ENCODE assay signal across 11 cellular contexts in the genomic region with DNA sequence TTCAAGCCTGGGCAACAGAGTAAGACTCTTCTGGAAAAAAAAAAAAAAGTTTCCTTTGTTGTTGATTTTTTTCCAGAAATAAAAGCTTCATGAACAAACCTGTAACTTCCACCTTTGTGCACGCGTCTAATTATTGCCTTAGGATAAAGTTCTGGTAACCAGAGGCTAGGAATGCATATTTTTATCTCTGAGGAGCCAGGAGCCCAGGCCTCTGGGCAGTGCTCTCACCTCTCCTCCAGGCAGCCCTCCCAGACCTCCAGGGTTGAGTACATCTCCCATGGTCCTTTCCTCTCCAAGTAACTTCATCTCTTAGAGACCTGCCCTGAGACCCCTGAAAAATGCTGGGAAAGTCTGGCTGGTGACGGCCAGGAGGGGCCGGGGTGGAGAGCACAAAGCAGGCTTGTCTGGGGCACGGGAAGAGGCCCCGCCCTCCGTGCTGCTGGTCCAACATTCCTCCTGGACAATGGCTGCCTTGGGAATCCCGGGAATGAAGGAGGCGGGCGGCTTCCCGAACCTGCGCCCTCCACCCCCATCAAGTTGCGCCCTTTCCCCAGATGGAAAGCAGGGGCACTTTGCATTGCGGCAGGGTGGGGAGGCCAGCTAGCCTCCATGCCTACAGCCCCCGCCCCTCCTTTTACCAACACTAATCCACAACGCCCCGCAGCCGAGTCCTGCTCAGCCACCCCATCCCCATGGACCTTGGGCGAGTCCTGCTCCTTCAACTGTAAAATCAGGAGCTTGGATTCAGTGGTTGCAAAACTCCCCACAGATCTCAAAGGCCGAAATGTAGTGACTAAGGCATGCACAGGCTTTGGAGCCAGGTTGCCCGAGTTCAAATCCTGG. TPM values are rescaled to one million over a fixed set of nuclear protein-coding genes. Genes with fewer than 3 reads are reported as not detected.
DNase-seq lines count a peak whose midpoint lies in the region; ATAC-seq and TF ChIP-seq lines count a peak whose summit lies in the region.
"Had no signal": no experiment of that assay in that cellular context is flagged by ENCODE, and none has a peak within 500 bp of the region (broad histone marks: within the 10 kb centered on the region; RNA-seq: fewer than 3 reads in every experiment).

No MANE protein-coding gene starts in this region.

- TF ChIP-seq CTCF in astrocyte of the spinal cord (IDR thresholded peaks at IDR 0.05; ENCODE audit: low read depth, low read length), result no peak

- DNase-seq in ELR (ENCODE audit: low read depth) (peak; percentile 29), astrocyte of the spinal cord (ENCODE audit: low read depth, low spot score) (peak; percentile 20), renal cortical epithelial cell (ENCODE audit: low read depth) (peak; percentile 93), dedifferentiated amniotic fluid mesenchymal stem cell (ENCODE audit: extremely low spot score) (no peak)
- DNase-seq in NK-92 treated with Interleukin-12 subunit alpha and Interleukin-12 subunit beta, amount 100 ng/mL, for 24 hours (lab: John Stamatoyannopoulos, UW), result no peak
- DNase-seq: DND-41; NCI-H524; stimulated activated CD4-positive, alpha-beta T cell treated with anti-CD3 and anti-CD28 coated beads, Interleukin-4, amount 100 ng/mL, for 24 hours had no signal

- peaks cover 55% of the 10 kb centered on the region for H3K27me3 ChIP-seq in iPS-15b (ENCODE audit: control insufficient read depth, insufficient read depth, low read length)

- H3K9me3 ChIP-seq in iPS-15b (ENCODE audit: control insufficient read depth, insufficient read depth, low read length), result no peaks in the 10 kb centered on the region

- peak overlapping the region; percentile 54 for H3K9ac ChIP-seq in iPS-15b (ENCODE audit: low read depth, low read length)

- in situ Hi-C loops in astrocyte of the spinal cord (cut with HindIII; ENCODE audit: low sequenced_read_pairs), result no loop called here

- H3K4me3 ChIP-seq in astrocyte of the spinal cord (ENCODE audit: low read depth, low read length) (peak overlapping the region; percentile 14), iPS-15b (ENCODE audit: low read depth, low read length) (peak overlapping the region; percentile 56)

- H3K36me3 ChIP-seq in iPS-15b (ENCODE audit: control insufficient read depth, insufficient read depth, low read length), result no peaks in the 10 kb centered on the region

- ATAC-seq in GM18868 (IDR thresholded peaks at IDR 0.05; ENCODE audit: unreplicated experiment), result no peak
- ATAC-seq in HG03175 (IDR thresholded peaks at IDR 0.05; ENCODE audit: unreplicated experiment), result no peak

- H3K4me1 ChIP-seq in iPS-15b (ENCODE audit: control insufficient read depth, insufficient read depth, low read length), result peaks cover 7% of the 10 kb centered on the region

RNA-seq across cellular contexts. Expression of gene FIGNL2, which starts 7.3 kb away (rescaled TPM):
- total RNA-seq in renal cortical epithelial cell, result 0.52 and 5.5 TPM in 2 replicates

RNA-seq across cellular contexts. Expression of gene ANKRD33, which starts 32.1 kb away (rescaled TPM):
- total RNA-seq in renal cortical epithelial cell, result not detected in 2 replicates

RNA-seq across cellular contexts. Expression of gene ACVRL1, which starts 51.5 kb away (rescaled TPM):
- 2.1 and 3.5 TPM in 2 replicates for total RNA-seq in renal cortical epithelial cell

Comparison
In these comparisons a context has a peak if more than half of its experiments do, and no peak if none do; other contexts are left out.
1. DNase-seq: peak in ELR (single experiment), astrocyte of the spinal cord (single experiment) and renal cortical epithelial cell (single experiment); none in NK-92 treated with Interleukin-12 subunit alpha and Interleukin-12 subunit beta, amount 100 ng/mL, for 24 hours (single experiment) and dedifferentiated amniotic fluid mesenchymal stem cell (single experiment).